In the genomic region with DNA sequence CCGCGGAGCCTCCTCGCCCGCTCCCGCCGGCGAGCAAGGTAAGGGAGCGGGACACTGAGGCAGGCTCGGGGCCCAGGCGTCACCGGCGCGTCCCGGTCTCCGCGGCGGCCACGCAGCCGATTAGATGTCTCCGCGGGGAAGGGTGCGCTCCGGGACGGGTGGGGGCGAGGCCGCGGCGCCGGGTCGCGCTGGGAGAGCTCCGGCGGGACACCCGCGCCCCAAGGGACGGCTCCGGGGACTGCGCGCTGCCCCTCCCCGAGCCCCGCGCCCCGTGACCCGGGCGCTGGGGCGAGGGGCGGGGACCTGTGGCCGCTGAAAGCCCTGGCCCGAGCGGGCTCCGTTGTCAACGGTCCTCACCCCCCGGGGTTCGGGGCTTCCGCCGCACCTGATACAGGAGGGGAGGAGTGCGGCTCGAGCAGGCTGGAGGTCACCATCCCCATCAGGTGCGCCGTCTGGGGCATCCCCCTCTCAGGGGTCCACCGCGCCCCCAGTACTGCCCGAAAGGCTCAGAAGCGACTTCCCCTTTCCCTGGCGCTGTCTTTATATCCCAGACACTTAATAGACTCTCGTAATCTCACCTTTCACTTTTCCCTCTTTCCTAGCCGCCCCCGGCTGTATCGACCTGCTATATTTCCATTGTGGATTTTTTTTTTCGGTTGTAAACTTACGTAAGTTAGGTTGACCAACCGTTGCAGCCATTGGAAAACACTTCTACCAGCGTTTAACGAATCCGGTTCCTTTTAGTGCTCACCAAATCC, we compare ENCODE assay signal across 8 cellular contexts. TPM values are rescaled to one million over a fixed set of nuclear protein-coding genes. Genes with fewer than 3 reads are reported as not detected.
DNase-seq lines count a peak whose midpoint lies in the region; ATAC-seq, FAIRE-seq and TF ChIP-seq lines count a peak whose summit lies in the region.

No MANE protein-coding gene starts in this region.

- H4K20me1 ChIP-seq in OCI-LY7 (ENCODE audit: insufficient read depth, low read length), result no peaks in the 10 kb centered on the region; the same call in 1 of the 2 replicates

- peak; percentile 41 for ATAC-seq in HG02981 (IDR thresholded peaks at IDR 0.05; ENCODE audit: unreplicated experiment)

- TF ChIP-seq CTCF in OCI-LY7 (conservative IDR thresholded peaks at IDR 0.05; ENCODE audit: low read length), result 0 out of 2 replicates have a peak, but pooled peaks have one; percentile 4
- TF ChIP-seq CTCF in osteocyte (IDR thresholded peaks at IDR 0.05), result peak; percentile 13

- DNase-seq in SIG-M5 treated with dmso at 0.1 percent for 504 hours (lab: John Stamatoyannopoulos, UW; ENCODE audit: unreplicated experiment) (peak; percentile 22), SIG-M5 (lab: John Stamatoyannopoulos, UW) (no peak), OCI-LY7 (ENCODE audit: low spot score) (peak; percentile 48), germinal center (ENCODE audit: low spot score) (peak; percentile 54), osteocyte (ENCODE audit: extremely low spot score, unreplicated experiment) (no peak), urothelium cell line (ENCODE audit: low spot score) (peak; percentile 51)
- DNase-seq in activated effector memory CD4-positive, alpha-beta T cell treated with Interleukin-2 at 50 U/mL for 16 hours, result peak; percentile 32

- peak overlapping the region; percentile 64 for H2AFZ ChIP-seq in OCI-LY7 (ENCODE audit: low read length)

- H3K79me2 ChIP-seq in OCI-LY7 (ENCODE audit: insufficient read depth, low read depth, low read length), result peaks cover 22% of the 10 kb centered on the region; the same call in 1 of the 2 replicates

- H3K4me1 ChIP-seq in OCI-LY7 (ENCODE audit: insufficient read depth, low read length, poor library complexity, severe bottlenecking), result peaks cover 11% of the 10 kb centered on the region

- H3K27ac ChIP-seq in OCI-LY7 (ENCODE audit: low read depth, low read length, poor library complexity, severe bottlenecking), result no peak overlapping the region

- peaks cover 34% of the 10 kb centered on the region for H3K4me1 Mint-ChIP-seq in osteocyte (ENCODE audit: unreplicated experiment)

- no peaks in the 10 kb centered on the region for H3K9me2 ChIP-seq in OCI-LY7 (ENCODE audit: insufficient read depth, low read length)

- H3K4me3 ChIP-seq in OCI-LY7 (ENCODE audit: low read depth, low read length, poor library complexity, severe bottlenecking), result peak overlapping the region; percentile 94

- intact Hi-C loops in OCI-LY7 (cut with micrococcal nuclease; ENCODE audit: unreplicated experiment), result loop anchor here (2.0 kb wide), 1 partner anchor 68 kb away; the partner anchor contains the start of gene FADD

- H3K36me3 Mint-ChIP-seq in osteocyte (ENCODE audit: unreplicated experiment), result peaks cover 26% of the 10 kb centered on the region

- no peak for FAIRE-seq in urothelium cell line (lab: Jason Lieb, UNC)

- peaks cover 40% of the 10 kb centered on the region for H3K36me3 ChIP-seq in OCI-LY7 (ENCODE audit: insufficient read depth, low read length)

- BruUV-seq in OCI-LY7 (replicated peaks; lab: Mats Ljungman, UMichigan), result no TSS peak

- peak overlapping the region; percentile 92 for H3K27ac Mint-ChIP-seq in osteocyte (ENCODE audit: unreplicated experiment)

- no peaks in the 10 kb centered on the region for H3K9me3 Mint-ChIP-seq in osteocyte (ENCODE audit: unreplicated experiment)

- POLR2A ChIA-PET in OCI-LY7 (lab: Charles Lee), result no interaction called here

- peak overlapping the region; percentile 97 for H3K4me3 Mint-ChIP-seq in osteocyte (ENCODE audit: unreplicated experiment)

- CTCF ChIA-PET in OCI-LY7 (lab: Charles Lee; ENCODE audit: unreplicated experiment), result no interaction called here

- no peaks in the 10 kb centered on the region for H3K9me3 ChIP-seq in OCI-LY7 (ENCODE audit: low read length)

- peak overlapping the region; percentile 91 for H3K4me2 ChIP-seq in OCI-LY7 (ENCODE audit: low read length)

- H3K27me3 Mint-ChIP-seq in osteocyte (ENCODE audit: unreplicated experiment), result peaks cover 7% of the 10 kb centered on the region

RNA-seq across cellular contexts. Expression of gene PPFIA1, which starts 0.6 kb away (rescaled TPM):
- 30.9 and 34.6 TPM in 2 replicates for total RNA-seq in OCI-LY7 (2014; rRNA removed; shearing (Covaris generic))
- total RNA-seq in OCI-LY7 (2022) (53.9 and 54.4 TPM in 2 replicates), osteocyte (63.1 and 70.4 TPM in 2 replicates)

Comparison
In these comparisons a context has a peak if more than half of its experiments do, and no peak if none do; other contexts are left out.
1. DNase-seq: peak in SIG-M5 treated with dmso at 0.1 percent for 504 hours (single experiment), OCI-LY7 (single experiment), activated effector memory CD4-positive, alpha-beta T cell treated with Interleukin-2 at 50 U/mL for 16 hours (single experiment), germinal center (single experiment) and urothelium cell line (single experiment); none in SIG-M5 (single experiment) and osteocyte (single experiment).